ENCODE assay signal across 1 cellular context in genomic region chr6:148273962-148274752, GRCh38.
TF ChIP-seq lines count a peak whose summit lies in the region.

No MANE protein-coding gene starts in this region.

TF ChIP-seq in Ishikawa, 13 proteins besides CTCF, POLR2A, EP300 and RAD21 (continued from another document):
- no peak for TF ChIP-seq REST (IDR thresholded peaks at IDR 0.05; ENCODE audit: low read depth)
- no peak for TF ChIP-seq USF1 (IDR thresholded peaks at IDR 0.05)
